Comparison of ENCODE assay signal across 19 cellular contexts in the genomic region with DNA sequence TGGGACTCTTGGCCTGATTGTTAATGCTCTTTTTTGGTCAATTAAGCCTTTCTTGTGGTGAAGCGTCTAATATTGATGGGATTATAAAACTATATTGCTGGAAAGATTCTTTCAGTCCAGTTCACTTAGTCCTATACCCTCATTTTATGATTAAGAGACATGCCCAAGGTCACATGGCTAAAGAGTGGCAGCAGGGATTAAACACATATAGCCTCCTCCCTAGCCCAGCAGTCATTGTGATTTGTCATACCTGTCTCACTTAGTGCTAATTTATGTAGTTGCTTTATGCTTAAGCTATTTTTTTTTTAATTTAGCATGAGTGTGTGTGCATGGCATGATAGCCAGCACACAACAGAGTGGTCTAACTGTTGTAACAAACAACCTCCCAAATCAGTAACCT. TPM values are rescaled to one million over a fixed set of nuclear protein-coding genes. Genes with fewer than 3 reads are reported as not detected.
A peak's percentile ranks its signal among the peaks of the same experiment; 100 is the strongest.
DNase-seq lines count a peak whose midpoint lies in the region; ATAC-seq lines count a peak whose summit lies in the region.
"Had no signal": no experiment of that assay in that cellular context is flagged by ENCODE, and none has a peak within 500 bp of the region (broad histone marks: within the 10 kb centered on the region; RNA-seq: fewer than 3 reads in every experiment).

No MANE protein-coding gene starts in this region.

- peak overlapping the region; percentile 10 for H3K27ac Mint-ChIP-seq in activated CD4-positive, alpha-beta T cell treated with anti-CD3 and anti-CD28 coated beads, Interleukin-2, amount 10 ng/mL, durations not matched to agents 24 days and 14 days

- peak overlapping the region; percentile 32 for H3K27ac ChIP-seq in mesodermal cell (ENCODE audit: low read depth, low read length, severe bottlenecking)
- H3K27ac ChIP-seq: GM23248 had no signal

- peaks cover 38% of the 10 kb centered on the region for H3K4me1 Mint-ChIP-seq in activated CD4-positive, alpha-beta T cell treated with anti-CD3 and anti-CD28 coated beads, Interleukin-2, amount 10 ng/mL, durations not matched to agents 24 days and 14 days

- peaks cover 53% of the 10 kb centered on the region for H3K36me3 Mint-ChIP-seq in activated CD4-positive, alpha-beta T cell treated with anti-CD3 and anti-CD28 coated beads, Interleukin-2, amount 10 ng/mL, durations not matched to agents 24 days and 14 days (ENCODE audit: low read depth)

- DNase-seq in activated CD4-positive, alpha-beta T cell treated with anti-CD3 and anti-CD28 coated beads, Interleukin-2, amount 10 ng/mL, durations not matched to agents 24 days and 14 days, result no peak
- no peak for DNase-seq in activated CD4-positive, alpha-beta T cell treated with anti-CD3 and anti-CD28 coated beads, Interleukin-2, amount 50 U/mL, for 48 hours
- DNase-seq in Caki2 (ENCODE audit: low read depth) (peak; percentile 12), amniotic epithelial cell (ENCODE audit: low read depth) (peak; percentile 46), EL (no peak), NCI-H1417 (lab: John Stamatoyannopoulos, UW) (no peak)
- DNase-seq: 8988T; CD8-positive, alpha-beta memory T cell; DMS 273 treated with DMSO at 0.1 percent for 48 hours; GF-D8; NCI-H1105; NCI-H1694 treated with DMSO at 0.1 percent for 48 hours; NCI-H2107; NCI-H345; NCI-H526 had no signal

- no peaks in the 10 kb centered on the region for H3K4me1 ChIP-seq in mesodermal cell (ENCODE audit: control insufficient read depth, insufficient read depth, low read length, poor library complexity, severe bottlenecking)

- H3K4me3 Mint-ChIP-seq in activated CD4-positive, alpha-beta T cell treated with anti-CD3 and anti-CD28 coated beads, Interleukin-2, amount 10 ng/mL, durations not matched to agents 24 days and 14 days, result no peak overlapping the region
- H3K4me3 Mint-ChIP-seq: CD8-positive, alpha-beta memory T cell had no signal

- no peaks in the 10 kb centered on the region for H3K9me3 ChIP-seq in mesodermal cell (ENCODE audit: control insufficient read depth, low read length)

- H3K4me3 ChIP-seq in mesodermal cell (ENCODE audit: extremely low read depth, insufficient read depth, low read length, poor library complexity, severe bottlenecking), result no peak overlapping the region
- H3K4me3 ChIP-seq: GM23248 had no signal

- no CpG with 5 or more reads among the region's 1 CpG for WGBS in mesodermal cell (ENCODE audit: insufficient coverage in 2 of 2), 2 experiments

- in situ Hi-C loops in Caki2 (cut with HindIII; ENCODE audit: low pct_unique_long_range_greater_than_20kb, low sequenced_read_pairs), result no loop called here

- H3K9me3 Mint-ChIP-seq in activated CD4-positive, alpha-beta T cell treated with anti-CD3 and anti-CD28 coated beads, Interleukin-2, amount 10 ng/mL, durations not matched to agents 24 days and 14 days, result no peaks in the 10 kb centered on the region
- H3K9me3 Mint-ChIP-seq: CD8-positive, alpha-beta memory T cell had no signal

- no peaks in the 10 kb centered on the region for H3K27me3 Mint-ChIP-seq in activated CD4-positive, alpha-beta T cell treated with anti-CD3 and anti-CD28 coated beads, Interleukin-2, amount 10 ng/mL, durations not matched to agents 24 days and 14 days
- H3K27me3 Mint-ChIP-seq: CD8-positive, alpha-beta memory T cell had no signal

- no peak for ATAC-seq in GM19463 (IDR thresholded peaks at IDR 0.05; ENCODE audit: unreplicated experiment)
- ATAC-seq: HCT116 had no signal

- intact Hi-C loops in activated CD4-positive, alpha-beta T cell treated with anti-CD3 and anti-CD28 coated beads, Interleukin-2, amount 10 ng/mL, durations not matched to agents 24 days and 14 days (cut with micrococcal nuclease), result no loop called here

- no peaks in the 10 kb centered on the region for H3K36me3 ChIP-seq in mesodermal cell (ENCODE audit: control insufficient read depth, insufficient read depth, low read length)

RNA-seq across cellular contexts. Expression of gene PARP14, which starts 9.5 kb away (rescaled TPM):
- 64.6 and 65.6 TPM in 2 replicates for total RNA-seq in activated CD4-positive, alpha-beta T cell treated with anti-CD3 and anti-CD28 coated beads, Interleukin-2, amount 10 ng/mL, durations not matched to agents 24 days and 14 days
- total RNA-seq in Caki2 (2014; rRNA removed; shearing (Covaris generic); ENCODE audit: low replicate concordance), result 20.2 and 20.3 TPM in 2 replicates
- 9.3 TPM for polyA plus RNA-seq in mesodermal cell (2013, experiment 1 of 2)
- polyA plus RNA-seq in mesodermal cell (2013, experiment 2 of 2), result 8.0 TPM

Comparison
In these comparisons a context has a peak if more than half of its experiments do, and no peak if none do; other contexts are left out.
1. DNase-seq: peak in Caki2 (single experiment) and amniotic epithelial cell (single experiment); none in activated CD4-positive, alpha-beta T cell treated with anti-CD3 and anti-CD28 coated beads, Interleukin-2, amount 10 ng/mL, durations not matched to agents 24 days and 14 days (single experiment), activated CD4-positive, alpha-beta T cell treated with anti-CD3 and anti-CD28 coated beads, Interleukin-2, amount 50 U/mL, for 48 hours (0 of 2), EL (single experiment) and NCI-H1417 (0 of 3).